In the genomic region with DNA sequence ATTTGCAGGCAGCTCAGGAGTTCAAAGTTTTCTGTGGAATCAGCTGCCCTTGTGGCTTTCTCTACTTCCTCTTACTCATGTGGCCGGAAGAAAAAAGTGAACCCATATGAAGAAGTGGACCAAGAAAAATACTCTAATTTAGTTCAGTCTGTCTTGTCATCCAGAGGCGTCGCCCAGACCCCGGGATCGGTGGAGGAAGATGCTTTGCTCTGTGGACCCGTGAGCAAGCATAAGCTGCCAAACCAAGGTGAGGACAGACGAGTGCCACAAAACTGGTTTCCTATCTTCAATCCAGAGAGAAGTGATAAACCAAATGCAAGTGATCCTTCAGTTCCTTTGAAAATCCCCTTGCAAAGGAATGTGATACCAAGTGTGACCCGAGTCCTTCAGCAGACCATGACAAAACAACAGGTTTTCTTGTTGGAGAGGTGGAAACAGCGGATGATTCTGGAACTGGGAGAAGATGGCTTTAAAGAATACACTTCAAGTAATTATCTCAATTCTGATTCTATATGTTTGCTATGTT, we compare ENCODE assay signal across 1 cellular context.
TF ChIP-seq lines count a peak whose summit lies in the region.

No MANE protein-coding gene starts in this region.

TF ChIP-seq in HepG2, 621 proteins besides CTCF, POLR2A, EP300 and RAD21 (continued from another document and continues in another):
- TF ChIP-seq ZSCAN29 (CRISPR knock-in tag; conservative IDR thresholded peaks at IDR 0.05) (no peak), ZNF33B (CRISPR knock-in tag; IDR thresholded peaks at IDR 0.05) (no peak), HOXA7 (CRISPR knock-in tag; IDR thresholded peaks at IDR 0.05) (no peak), PRPF4 (IDR thresholded peaks at IDR 0.05; ENCODE audit: low read depth, low read length, poor library complexity, severe bottlenecking) (no peak), NR1H2 (CRISPR knock-in tag; IDR thresholded peaks at IDR 0.05; ENCODE audit: borderline replicate concordance, low read depth) (no peak), MAFG (CRISPR knock-in tag; IDR thresholded peaks at IDR 0.05) (no peak), GTF2F1 (IDR thresholded peaks at IDR 0.05; ENCODE audit: low read length) (no peak), HNRNPK (IDR thresholded peaks at IDR 0.05; ENCODE audit: low read depth, low read length, poor library complexity, severe bottlenecking) (no peak), CEBPG (CRISPR knock-in tag; IDR thresholded peaks at IDR 0.05) (no peak), KAT7 (CRISPR knock-in tag; IDR thresholded peaks at IDR 0.05; ENCODE audit: borderline replicate concordance) (peak; percentile 63; the same call in 1 of the 2 replicates), ZNF557 (CRISPR knock-in tag; IDR thresholded peaks at IDR 0.05) (no peak), ZNF570 (CRISPR knock-in tag; IDR thresholded peaks at IDR 0.05; ENCODE audit: borderline replicate concordance) (no peak), ZMYM3 (CRISPR knock-in tag; IDR thresholded peaks at IDR 0.05) (no peak), CHD2 (IDR thresholded peaks at IDR 0.05; ENCODE audit: low read depth, low read length) (no peak), MED8 (CRISPR knock-in tag; IDR thresholded peaks at IDR 0.05; ENCODE audit: insufficient replicate concordance) (no peak), ETV6 (CRISPR knock-in tag; conservative IDR thresholded peaks at IDR 0.05) (no peak), ZNF101 (CRISPR knock-in tag; IDR thresholded peaks at IDR 0.05; ENCODE audit: borderline replicate concordance, low read depth) (no peak), ZNF10 (CRISPR knock-in tag; IDR thresholded peaks at IDR 0.05; ENCODE audit: borderline replicate concordance, low read depth) (no peak), MAFF (IDR thresholded peaks at IDR 0.05; ENCODE audit: low read depth, low read length) (no peak), ZFP41 (CRISPR knock-in tag; IDR thresholded peaks at IDR 0.05; ENCODE audit: borderline replicate concordance) (no peak), ZKSCAN5 (CRISPR knock-in tag; IDR thresholded peaks at IDR 0.05) (no peak), RBAK (CRISPR knock-in tag; IDR thresholded peaks at IDR 0.05) (no peak), ZNF614 (CRISPR knock-in tag; IDR thresholded peaks at IDR 0.05; ENCODE audit: borderline replicate concordance) (peak; percentile 53), TCF7L2 (IDR thresholded peaks at IDR 0.05; ENCODE audit: low read depth, low read length) (no peak)
- TF ChIP-seq, protein P1, sequence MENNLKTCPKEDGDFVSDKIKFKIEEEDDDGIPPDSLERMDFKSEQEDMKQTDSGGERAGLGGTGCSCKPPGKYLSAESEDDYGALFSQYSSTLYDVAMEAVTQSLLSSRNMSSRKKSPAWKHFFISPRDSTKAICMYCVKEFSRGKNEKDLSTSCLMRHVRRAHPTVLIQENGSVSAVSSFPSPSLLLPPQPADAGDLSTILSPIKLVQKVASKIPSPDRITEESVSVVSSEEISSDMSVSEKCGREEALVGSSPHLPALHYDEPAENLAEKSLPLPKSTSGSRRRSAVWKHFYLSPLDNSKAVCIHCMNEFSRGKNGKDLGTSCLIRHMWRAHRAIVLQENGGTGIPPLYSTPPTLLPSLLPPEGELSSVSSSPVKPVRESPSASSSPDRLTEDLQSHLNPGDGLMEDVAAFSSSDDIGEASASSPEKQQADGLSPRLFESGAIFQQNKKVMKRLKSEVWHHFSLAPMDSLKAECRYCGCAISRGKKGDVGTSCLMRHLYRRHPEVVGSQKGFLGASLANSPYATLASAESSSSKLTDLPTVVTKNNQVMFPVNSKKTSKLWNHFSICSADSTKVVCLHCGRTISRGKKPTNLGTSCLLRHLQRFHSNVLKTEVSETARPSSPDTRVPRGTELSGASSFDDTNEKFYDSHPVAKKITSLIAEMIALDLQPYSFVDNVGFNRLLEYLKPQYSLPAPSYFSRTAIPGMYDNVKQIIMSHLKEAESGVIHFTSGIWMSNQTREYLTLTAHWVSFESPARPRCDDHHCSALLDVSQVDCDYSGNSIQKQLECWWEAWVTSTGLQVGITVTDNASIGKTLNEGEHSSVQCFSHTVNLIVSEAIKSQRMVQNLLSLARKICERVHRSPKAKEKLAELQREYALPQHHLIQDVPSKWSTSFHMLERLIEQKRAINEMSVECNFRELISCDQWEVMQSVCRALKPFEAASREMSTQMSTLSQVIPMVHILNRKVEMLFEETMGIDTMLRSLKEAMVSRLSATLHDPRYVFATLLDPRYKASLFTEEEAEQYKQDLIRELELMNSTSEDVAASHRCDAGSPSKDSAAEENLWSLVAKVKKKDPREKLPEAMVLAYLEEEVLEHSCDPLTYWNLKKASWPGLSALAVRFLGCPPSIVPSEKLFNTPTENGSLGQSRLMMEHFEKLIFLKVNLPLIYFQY (CRISPR knock-in tag; IDR thresholded peaks at IDR 0.05; ENCODE audit: borderline replicate concordance) = no peak
- TF ChIP-seq, protein P2, sequence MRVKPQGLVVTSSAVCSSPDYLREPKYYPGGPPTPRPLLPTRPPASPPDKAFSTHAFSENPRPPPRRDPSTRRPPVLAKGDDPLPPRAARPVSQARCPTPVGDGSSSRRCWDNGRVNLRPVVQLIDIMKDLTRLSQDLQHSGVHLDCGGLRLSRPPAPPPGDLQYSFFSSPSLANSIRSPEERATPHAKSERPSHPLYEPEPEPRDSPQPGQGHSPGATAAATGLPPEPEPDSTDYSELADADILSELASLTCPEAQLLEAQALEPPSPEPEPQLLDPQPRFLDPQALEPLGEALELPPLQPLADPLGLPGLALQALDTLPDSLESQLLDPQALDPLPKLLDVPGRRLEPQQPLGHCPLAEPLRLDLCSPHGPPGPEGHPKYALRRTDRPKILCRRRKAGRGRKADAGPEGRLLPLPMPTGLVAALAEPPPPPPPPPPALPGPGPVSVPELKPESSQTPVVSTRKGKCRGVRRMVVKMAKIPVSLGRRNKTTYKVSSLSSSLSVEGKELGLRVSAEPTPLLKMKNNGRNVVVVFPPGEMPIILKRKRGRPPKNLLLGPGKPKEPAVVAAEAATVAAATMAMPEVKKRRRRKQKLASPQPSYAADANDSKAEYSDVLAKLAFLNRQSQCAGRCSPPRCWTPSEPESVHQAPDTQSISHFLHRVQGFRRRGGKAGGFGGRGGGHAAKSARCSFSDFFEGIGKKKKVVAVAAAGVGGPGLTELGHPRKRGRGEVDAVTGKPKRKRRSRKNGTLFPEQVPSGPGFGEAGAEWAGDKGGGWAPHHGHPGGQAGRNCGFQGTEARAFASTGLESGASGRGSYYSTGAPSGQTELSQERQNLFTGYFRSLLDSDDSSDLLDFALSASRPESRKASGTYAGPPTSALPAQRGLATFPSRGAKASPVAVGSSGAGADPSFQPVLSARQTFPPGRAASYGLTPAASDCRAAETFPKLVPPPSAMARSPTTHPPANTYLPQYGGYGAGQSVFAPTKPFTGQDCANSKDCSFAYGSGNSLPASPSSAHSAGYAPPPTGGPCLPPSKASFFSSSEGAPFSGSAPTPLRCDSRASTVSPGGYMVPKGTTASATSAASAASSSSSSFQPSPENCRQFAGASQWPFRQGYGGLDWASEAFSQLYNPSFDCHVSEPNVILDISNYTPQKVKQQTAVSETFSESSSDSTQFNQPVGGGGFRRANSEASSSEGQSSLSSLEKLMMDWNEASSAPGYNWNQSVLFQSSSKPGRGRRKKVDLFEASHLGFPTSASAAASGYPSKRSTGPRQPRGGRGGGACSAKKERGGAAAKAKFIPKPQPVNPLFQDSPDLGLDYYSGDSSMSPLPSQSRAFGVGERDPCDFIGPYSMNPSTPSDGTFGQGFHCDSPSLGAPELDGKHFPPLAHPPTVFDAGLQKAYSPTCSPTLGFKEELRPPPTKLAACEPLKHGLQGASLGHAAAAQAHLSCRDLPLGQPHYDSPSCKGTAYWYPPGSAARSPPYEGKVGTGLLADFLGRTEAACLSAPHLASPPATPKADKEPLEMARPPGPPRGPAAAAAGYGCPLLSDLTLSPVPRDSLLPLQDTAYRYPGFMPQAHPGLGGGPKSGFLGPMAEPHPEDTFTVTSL (CRISPR knock-in tag; IDR thresholded peaks at IDR 0.05; ENCODE audit: borderline replicate concordance) = peak; percentile 59; the same call in 1 of the 2 replicates
- TF ChIP-seq, protein P3, sequence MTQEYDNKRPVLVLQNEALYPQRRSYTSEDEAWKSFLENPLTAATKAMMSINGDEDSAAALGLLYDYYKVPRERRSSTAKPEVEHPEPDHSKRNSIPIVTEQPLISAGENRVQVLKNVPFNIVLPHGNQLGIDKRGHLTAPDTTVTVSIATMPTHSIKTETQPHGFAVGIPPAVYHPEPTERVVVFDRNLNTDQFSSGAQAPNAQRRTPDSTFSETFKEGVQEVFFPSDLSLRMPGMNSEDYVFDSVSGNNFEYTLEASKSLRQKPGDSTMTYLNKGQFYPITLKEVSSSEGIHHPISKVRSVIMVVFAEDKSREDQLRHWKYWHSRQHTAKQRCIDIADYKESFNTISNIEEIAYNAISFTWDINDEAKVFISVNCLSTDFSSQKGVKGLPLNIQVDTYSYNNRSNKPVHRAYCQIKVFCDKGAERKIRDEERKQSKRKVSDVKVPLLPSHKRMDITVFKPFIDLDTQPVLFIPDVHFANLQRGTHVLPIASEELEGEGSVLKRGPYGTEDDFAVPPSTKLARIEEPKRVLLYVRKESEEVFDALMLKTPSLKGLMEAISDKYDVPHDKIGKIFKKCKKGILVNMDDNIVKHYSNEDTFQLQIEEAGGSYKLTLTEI (CRISPR knock-in tag; conservative IDR thresholded peaks at IDR 0.05) = no peak
- TF ChIP-seq, protein P4, sequence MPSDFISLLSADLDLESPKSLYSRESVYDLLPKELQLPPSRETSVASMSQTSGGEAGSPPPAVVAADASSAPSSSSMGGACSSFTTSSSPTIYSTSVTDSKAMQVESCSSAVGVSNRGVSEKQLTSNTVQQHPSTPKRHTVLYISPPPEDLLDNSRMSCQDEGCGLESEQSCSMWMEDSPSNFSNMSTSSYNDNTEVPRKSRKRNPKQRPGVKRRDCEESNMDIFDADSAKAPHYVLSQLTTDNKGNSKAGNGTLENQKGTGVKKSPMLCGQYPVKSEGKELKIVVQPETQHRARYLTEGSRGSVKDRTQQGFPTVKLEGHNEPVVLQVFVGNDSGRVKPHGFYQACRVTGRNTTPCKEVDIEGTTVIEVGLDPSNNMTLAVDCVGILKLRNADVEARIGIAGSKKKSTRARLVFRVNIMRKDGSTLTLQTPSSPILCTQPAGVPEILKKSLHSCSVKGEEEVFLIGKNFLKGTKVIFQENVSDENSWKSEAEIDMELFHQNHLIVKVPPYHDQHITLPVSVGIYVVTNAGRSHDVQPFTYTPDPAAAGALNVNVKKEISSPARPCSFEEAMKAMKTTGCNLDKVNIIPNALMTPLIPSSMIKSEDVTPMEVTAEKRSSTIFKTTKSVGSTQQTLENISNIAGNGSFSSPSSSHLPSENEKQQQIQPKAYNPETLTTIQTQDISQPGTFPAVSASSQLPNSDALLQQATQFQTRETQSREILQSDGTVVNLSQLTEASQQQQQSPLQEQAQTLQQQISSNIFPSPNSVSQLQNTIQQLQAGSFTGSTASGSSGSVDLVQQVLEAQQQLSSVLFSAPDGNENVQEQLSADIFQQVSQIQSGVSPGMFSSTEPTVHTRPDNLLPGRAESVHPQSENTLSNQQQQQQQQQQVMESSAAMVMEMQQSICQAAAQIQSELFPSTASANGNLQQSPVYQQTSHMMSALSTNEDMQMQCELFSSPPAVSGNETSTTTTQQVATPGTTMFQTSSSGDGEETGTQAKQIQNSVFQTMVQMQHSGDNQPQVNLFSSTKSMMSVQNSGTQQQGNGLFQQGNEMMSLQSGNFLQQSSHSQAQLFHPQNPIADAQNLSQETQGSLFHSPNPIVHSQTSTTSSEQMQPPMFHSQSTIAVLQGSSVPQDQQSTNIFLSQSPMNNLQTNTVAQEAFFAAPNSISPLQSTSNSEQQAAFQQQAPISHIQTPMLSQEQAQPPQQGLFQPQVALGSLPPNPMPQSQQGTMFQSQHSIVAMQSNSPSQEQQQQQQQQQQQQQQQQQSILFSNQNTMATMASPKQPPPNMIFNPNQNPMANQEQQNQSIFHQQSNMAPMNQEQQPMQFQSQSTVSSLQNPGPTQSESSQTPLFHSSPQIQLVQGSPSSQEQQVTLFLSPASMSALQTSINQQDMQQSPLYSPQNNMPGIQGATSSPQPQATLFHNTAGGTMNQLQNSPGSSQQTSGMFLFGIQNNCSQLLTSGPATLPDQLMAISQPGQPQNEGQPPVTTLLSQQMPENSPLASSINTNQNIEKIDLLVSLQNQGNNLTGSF (CRISPR knock-in tag; IDR thresholded peaks at IDR 0.05) = no peak
- TF ChIP-seq, protein P5, sequence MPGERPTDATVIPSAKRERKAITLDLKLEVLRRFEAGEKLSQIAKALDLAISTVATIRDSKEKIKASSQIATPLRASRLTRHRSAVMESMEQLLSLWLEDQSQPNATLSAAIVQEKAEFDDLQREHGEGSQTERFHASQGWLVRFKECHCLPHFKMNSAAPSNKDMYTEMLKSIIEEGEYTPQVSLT (CRISPR knock-in tag; IDR thresholded peaks at IDR 0.05; ENCODE audit: borderline replicate concordance, low read depth) = no peak
- TF ChIP-seq, protein P6, sequence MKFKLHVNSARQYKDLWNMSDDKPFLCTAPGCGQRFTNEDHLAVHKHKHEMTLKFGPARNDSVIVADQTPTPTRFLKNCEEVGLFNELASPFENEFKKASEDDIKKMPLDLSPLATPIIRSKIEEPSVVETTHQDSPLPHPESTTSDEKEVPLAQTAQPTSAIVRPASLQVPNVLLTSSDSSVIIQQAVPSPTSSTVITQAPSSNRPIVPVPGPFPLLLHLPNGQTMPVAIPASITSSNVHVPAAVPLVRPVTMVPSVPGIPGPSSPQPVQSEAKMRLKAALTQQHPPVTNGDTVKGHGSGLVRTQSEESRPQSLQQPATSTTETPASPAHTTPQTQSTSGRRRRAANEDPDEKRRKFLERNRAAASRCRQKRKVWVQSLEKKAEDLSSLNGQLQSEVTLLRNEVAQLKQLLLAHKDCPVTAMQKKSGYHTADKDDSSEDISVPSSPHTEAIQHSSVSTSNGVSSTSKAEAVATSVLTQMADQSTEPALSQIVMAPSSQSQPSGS (CRISPR knock-in tag; IDR thresholded peaks at IDR 0.05) = no peak
- TF ChIP-seq, protein P7, sequence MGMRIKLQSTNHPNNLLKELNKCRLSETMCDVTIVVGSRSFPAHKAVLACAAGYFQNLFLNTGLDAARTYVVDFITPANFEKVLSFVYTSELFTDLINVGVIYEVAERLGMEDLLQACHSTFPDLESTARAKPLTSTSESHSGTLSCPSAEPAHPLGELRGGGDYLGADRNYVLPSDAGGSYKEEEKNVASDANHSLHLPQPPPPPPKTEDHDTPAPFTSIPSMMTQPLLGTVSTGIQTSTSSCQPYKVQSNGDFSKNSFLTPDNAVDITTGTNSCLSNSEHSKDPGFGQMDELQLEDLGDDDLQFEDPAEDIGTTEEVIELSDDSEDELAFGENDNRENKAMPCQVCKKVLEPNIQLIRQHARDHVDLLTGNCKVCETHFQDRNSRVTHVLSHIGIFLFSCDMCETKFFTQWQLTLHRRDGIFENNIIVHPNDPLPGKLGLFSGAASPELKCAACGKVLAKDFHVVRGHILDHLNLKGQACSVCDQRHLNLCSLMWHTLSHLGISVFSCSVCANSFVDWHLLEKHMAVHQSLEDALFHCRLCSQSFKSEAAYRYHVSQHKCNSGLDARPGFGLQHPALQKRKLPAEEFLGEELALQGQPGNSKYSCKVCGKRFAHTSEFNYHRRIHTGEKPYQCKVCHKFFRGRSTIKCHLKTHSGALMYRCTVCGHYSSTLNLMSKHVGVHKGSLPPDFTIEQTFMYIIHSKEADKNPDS (CRISPR knock-in tag; IDR thresholded peaks at IDR 0.05) = no peak
